Comparison of ENCODE assay signal across 22 cellular contexts in genomic region chr7:96416599-96416998, GRCh38.
"Had no signal": no experiment of that assay in that cellular context is flagged by ENCODE, and none has a peak within 500 bp of the region (broad histone marks: within the 10 kb centered on the region; RNA-seq: fewer than 3 reads in every experiment).

No MANE protein-coding gene starts in this region.

- H3K27me3 ChIP-seq: ascending aorta, colonic mucosa, right atrium auricular region, suprapubic skin, transverse colon, vagina had no signal

- H3K9me3 ChIP-seq: ascending aorta, colonic mucosa, prostate gland, right atrium auricular region, suprapubic skin, transverse colon, vagina had no signal

- H3K27ac Mint-ChIP-seq: activated CD4-positive, alpha-beta T cell treated with anti-CD3 and anti-CD28 coated beads, Interleukin-2, amount 10 ng/mL, durations not matched to agents 24 days and 14 days; activated CD8-positive, alpha-beta T cell treated with anti-CD3 and anti-CD28 coated beads for 36 hours; activated naive CD4-positive, alpha-beta T cell treated with anti-CD3 and anti-CD28 coated beads, Interleukin-2, amount 10 ng/mL, durations not matched to agents 7 days and 5 days; endodermal cell; stimulated activated naive CD8-positive, alpha-beta T cell treated with anti-CD3 and anti-CD28 coated beads, Interleukin-15, amount 100 ng/mL, for 72 hours had no signal

- ATAC-seq: activated CD8-positive, alpha-beta T cell treated with anti-CD3 and anti-CD28 coated beads for 36 hours; activated T-cell treated with anti-CD3 and anti-CD28 coated beads, Interleukin-2, amount 50 U/mL, for 4 hours; left cardiac atrium; stimulated activated naive CD8-positive, alpha-beta T cell treated with anti-CD3 and anti-CD28 coated beads, Interleukin-15, amount 100 ng/mL, for 72 hours had no signal

- H3K36me3 ChIP-seq: ascending aorta, colonic mucosa, prostate gland, right atrium auricular region, suprapubic skin, transverse colon, vagina had no signal

- DNase-seq: activated CD4-positive, alpha-beta T cell treated with anti-CD3 and anti-CD28 coated beads, Interleukin-2, amount 10 ng/mL, durations not matched to agents 24 days and 14 days; activated CD8-positive, alpha-beta T cell treated with anti-CD3 and anti-CD28 coated beads for 36 hours; activated naive CD4-positive, alpha-beta T cell treated with anti-CD3 and anti-CD28 coated beads, Interleukin-2, amount 10 ng/mL, durations not matched to agents 7 days and 5 days; activated T-cell treated with anti-CD3 and anti-CD28 coated beads, Interleukin-2, amount 50 U/mL, for 4 hours; colonic mucosa; endodermal cell; erythroblast; left cardiac atrium; mammary epithelial cell; small intestine; stimulated activated CD4-positive, alpha-beta T cell treated with anti-CD3 and anti-CD28 coated beads, Interleukin-15, amount 100 ng/mL, for 24 hours; stimulated activated CD4-positive, alpha-beta T cell treated with anti-CD3 and anti-CD28 coated beads, Interleukin-2, amount 100 ng/mL, for 48 hours; stimulated activated naive CD8-positive, alpha-beta T cell treated with anti-CD3 and anti-CD28 coated beads, Interleukin-15, amount 100 ng/mL, for 72 hours; T1000; transverse colon had no signal

- H3K9me3 Mint-ChIP-seq: activated CD4-positive, alpha-beta T cell treated with anti-CD3 and anti-CD28 coated beads, Interleukin-2, amount 10 ng/mL, durations not matched to agents 24 days and 14 days; activated CD8-positive, alpha-beta T cell treated with anti-CD3 and anti-CD28 coated beads for 36 hours; activated naive CD4-positive, alpha-beta T cell treated with anti-CD3 and anti-CD28 coated beads, Interleukin-2, amount 10 ng/mL, durations not matched to agents 7 days and 5 days; activated T-cell treated with anti-CD3 and anti-CD28 coated beads, Interleukin-2, amount 50 U/mL, for 4 hours; central memory CD8-positive, alpha-beta T cell; stimulated activated naive CD8-positive, alpha-beta T cell treated with anti-CD3 and anti-CD28 coated beads, Interleukin-15, amount 100 ng/mL, for 72 hours had no signal

- H3K4me3 ChIP-seq: ascending aorta, colonic mucosa, prostate gland, right atrium auricular region, suprapubic skin, transverse colon, vagina had no signal

- H3K4me1 ChIP-seq: colonic mucosa, prostate gland, right atrium auricular region, suprapubic skin, transverse colon, vagina had no signal

- H3K36me3 Mint-ChIP-seq: activated naive CD4-positive, alpha-beta T cell treated with anti-CD3 and anti-CD28 coated beads, Interleukin-2, amount 10 ng/mL, durations not matched to agents 7 days and 5 days had no signal

- H3K27ac ChIP-seq: ascending aorta, colonic mucosa, prostate gland, right atrium auricular region, suprapubic skin, transverse colon, vagina had no signal

- H3K4me3 Mint-ChIP-seq: activated CD4-positive, alpha-beta T cell treated with anti-CD3 and anti-CD28 coated beads, Interleukin-2, amount 10 ng/mL, durations not matched to agents 24 days and 14 days; activated CD8-positive, alpha-beta T cell treated with anti-CD3 and anti-CD28 coated beads for 36 hours; activated naive CD4-positive, alpha-beta T cell treated with anti-CD3 and anti-CD28 coated beads, Interleukin-2, amount 10 ng/mL, durations not matched to agents 7 days and 5 days; activated T-cell treated with anti-CD3 and anti-CD28 coated beads, Interleukin-2, amount 50 U/mL, for 4 hours; central memory CD8-positive, alpha-beta T cell; endodermal cell; neural crest cell; stimulated activated naive CD8-positive, alpha-beta T cell treated with anti-CD3 and anti-CD28 coated beads, Interleukin-15, amount 100 ng/mL, for 72 hours had no signal

- H3K4me1 Mint-ChIP-seq: activated naive CD4-positive, alpha-beta T cell treated with anti-CD3 and anti-CD28 coated beads, Interleukin-2, amount 10 ng/mL, durations not matched to agents 7 days and 5 days; central memory CD8-positive, alpha-beta T cell had no signal
